In genomic region chr17:39385040-39385439, GRCh38 we compare ENCODE assay signal across 29 cellular contexts.
"Had no signal": no experiment of that assay in that cellular context is flagged by ENCODE, and none has a peak within 500 bp of the region (broad histone marks: within the 10 kb centered on the region; RNA-seq: fewer than 3 reads in every experiment).

No MANE protein-coding gene starts in this region.

- H3K27me3 Mint-ChIP-seq: naive thymus-derived CD4-positive, alpha-beta T cell; progenitor cell of endocrine pancreas; stimulated activated naive B cell treated with anti-CD40 and anti-IgM and Interleukin-4, amounts not matched to agents 10 μg/mL and 1 μg/mL and 100 μg/mL, for 72 hours; stimulated activated naive CD8-positive, alpha-beta T cell treated with anti-CD3 and anti-CD28 coated beads, Interleukin-15, Interleukin-2, amounts not matched to agents 100 ng/mL and 50 ng/mL, for 24 hours had no signal

- H3K4me3 Mint-ChIP-seq: naive thymus-derived CD4-positive, alpha-beta T cell; natural killer cell; nephron; neural progenitor cell; stimulated activated effector memory CD8-positive, alpha-beta T cell treated with anti-CD3 and anti-CD28 coated beads, Interleukin-12 subunit alpha, Interleukin-12 subunit beta, amount 100 ng/mL, for 72 hours; stimulated activated naive B cell treated with anti-CD40 and anti-IgM and Interleukin-4, amounts not matched to agents 10 μg/mL and 1 μg/mL and 100 μg/mL, for 72 hours; stimulated activated naive CD8-positive, alpha-beta T cell treated with anti-CD3 and anti-CD28 coated beads, Interleukin-15, Interleukin-2, amounts not matched to agents 100 ng/mL and 50 ng/mL, for 24 hours had no signal

- H3K4me1 Mint-ChIP-seq: nephron, neural progenitor cell had no signal

- H3K4me3 ChIP-seq: neural progenitor cell, ovary, psoas muscle, skin epidermis, smooth muscle cell, spleen, stomach, thoracic aorta, thyroid gland, tibial nerve, upper lobe of left lung, uterus had no signal

- H3K27ac Mint-ChIP-seq: natural killer cell; nephron; neural progenitor cell; stimulated activated effector memory CD8-positive, alpha-beta T cell treated with anti-CD3 and anti-CD28 coated beads, Interleukin-12 subunit alpha, Interleukin-12 subunit beta, amount 100 ng/mL, for 72 hours; stimulated activated naive B cell treated with anti-CD40 and anti-IgM and Interleukin-4, amounts not matched to agents 10 μg/mL and 1 μg/mL and 100 μg/mL, for 72 hours; stimulated activated naive CD8-positive, alpha-beta T cell treated with anti-CD3 and anti-CD28 coated beads, Interleukin-15, Interleukin-2, amounts not matched to agents 100 ng/mL and 50 ng/mL, for 24 hours had no signal

- H3K27ac ChIP-seq: neural progenitor cell, ovary, parathyroid adenoma, psoas muscle, skin epidermis, spleen, stomach, thoracic aorta, thyroid gland, tibial nerve, upper lobe of left lung, uterus had no signal

- H3K4me1 ChIP-seq: neural progenitor cell, thyroid gland, uterus had no signal

- H3K9me3 Mint-ChIP-seq: naive thymus-derived CD4-positive, alpha-beta T cell; natural killer cell; nephron; neural progenitor cell; stimulated activated effector memory CD8-positive, alpha-beta T cell treated with anti-CD3 and anti-CD28 coated beads, Interleukin-12 subunit alpha, Interleukin-12 subunit beta, amount 100 ng/mL, for 72 hours; stimulated activated naive B cell treated with anti-CD40 and anti-IgM and Interleukin-4, amounts not matched to agents 10 μg/mL and 1 μg/mL and 100 μg/mL, for 72 hours; stimulated activated naive CD8-positive, alpha-beta T cell treated with anti-CD3 and anti-CD28 coated beads, Interleukin-15, Interleukin-2, amounts not matched to agents 100 ng/mL and 50 ng/mL, for 24 hours had no signal

- ATAC-seq: naive thymus-derived CD4-positive, alpha-beta T cell; natural killer cell; psoas muscle; right cardiac atrium; sciatic nerve; stimulated activated effector memory CD8-positive, alpha-beta T cell treated with anti-CD3 and anti-CD28 coated beads, Interleukin-12 subunit alpha, Interleukin-12 subunit beta, amount 100 ng/mL, for 72 hours; stimulated activated naive B cell treated with anti-CD40 and anti-IgM and Interleukin-4, amounts not matched to agents 10 μg/mL and 1 μg/mL and 100 μg/mL, for 72 hours had no signal

- H3K36me3 ChIP-seq: neural progenitor cell, ovary, thoracic aorta, thyroid gland, uterus had no signal

- H3K36me3 Mint-ChIP-seq: natural killer cell, neural progenitor cell had no signal

- H3K9me3 ChIP-seq: ovary, psoas muscle, spleen, stomach, thoracic aorta, thyroid gland, tibial nerve, upper lobe of left lung, uterus had no signal

- DNase-seq: naive thymus-derived CD4-positive, alpha-beta T cell; natural killer cell; occipital lobe; ovary; posterior cingulate gyrus; psoas muscle; right cardiac atrium; spleen; stimulated activated CD4-positive, alpha-beta T cell treated with anti-CD3 and anti-CD28 coated beads, Interleukin-12 subunit alpha, Interleukin-12 subunit beta, amount 100 ng/mL, for 4 hours; stimulated activated CD4-positive, alpha-beta T cell treated with anti-CD3 and anti-CD28 coated beads, Interleukin-1b, Interleukin-23, amount 100 ng/mL, for 48 hours; stimulated activated CD4-positive, alpha-beta T cell treated with anti-CD3 and anti-CD28 coated beads, Interleukin-4, amount 100 ng/mL, for 1 hour; stimulated activated naive B cell treated with anti-CD40 and anti-IgM and Interleukin-4, amounts not matched to agents 10 μg/mL and 1 μg/mL and 100 μg/mL, for 72 hours; stimulated activated naive CD4-positive, alpha-beta T cell treated with Interleukin-2 at 50 U/mL for 16 hours; stomach; thyroid gland; trophoblast cell; upper lobe of left lung; uterus had no signal
